ENCODE assay signal across 2 cellular contexts in genomic region chr1:58816747-58817221, GRCh38.
TF ChIP-seq lines count a peak whose summit lies in the region.

No MANE protein-coding gene starts in this region.

TF ChIP-seq in SK-N-SH, 30 proteins besides CTCF, POLR2A, EP300 and RAD21 (continued from another document):
- no peak for TF ChIP-seq USF2 (IDR thresholded peaks at IDR 0.05; ENCODE audit: borderline replicate concordance, low read depth, low read length)

TF ChIP-seq in WTC11, 78 proteins besides CTCF, POLR2A, EP300 and RAD21 (continued from another document):
- TF ChIP-seq ZNF532 (CRISPR knock-in tag; IDR thresholded peaks at IDR 0.05; ENCODE audit: borderline replicate concordance) = no peak
- no peak for TF ChIP-seq PRRX2 (CRISPR knock-in tag; IDR thresholded peaks at IDR 0.05)
- no peak for TF ChIP-seq ESRRA (CRISPR knock-in tag; IDR thresholded peaks at IDR 0.05; ENCODE audit: borderline replicate concordance)
- no peak for TF ChIP-seq ZNF281 (CRISPR knock-in tag; IDR thresholded peaks at IDR 0.05)
- no peak for TF ChIP-seq RELA (CRISPR knock-in tag; IDR thresholded peaks at IDR 0.05; ENCODE audit: borderline replicate concordance)
- TF ChIP-seq MAX (CRISPR knock-in tag; IDR thresholded peaks at IDR 0.05) = no peak
- no peak for TF ChIP-seq EMX1 (CRISPR knock-in tag; IDR thresholded peaks at IDR 0.05)
- TF ChIP-seq ATF2 (CRISPR knock-in tag; IDR thresholded peaks at IDR 0.05; ENCODE audit: borderline replicate concordance, low read depth) = no peak
